ENCODE assay signal across 8 cellular contexts in the genomic region with DNA sequence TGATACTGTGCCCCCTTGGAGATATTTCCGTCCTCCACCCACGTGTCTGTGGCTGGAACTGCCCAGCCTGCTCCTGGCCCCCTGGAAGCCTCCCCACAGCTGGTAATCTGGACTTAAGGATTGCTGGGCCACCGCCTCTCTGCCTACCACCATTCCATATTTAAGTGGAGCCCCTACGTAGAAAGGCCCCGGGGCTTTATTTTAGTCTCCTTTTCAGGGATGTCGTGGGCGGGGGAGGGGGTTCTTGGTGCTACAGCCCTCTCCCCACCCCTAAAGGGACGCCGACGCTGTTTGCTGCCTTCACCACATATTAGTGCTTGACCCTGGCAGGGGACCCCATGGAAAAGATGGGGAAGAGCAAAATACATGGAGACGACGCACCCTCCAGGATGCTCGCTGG. TPM values are rescaled to one million over a fixed set of nuclear protein-coding genes. Genes with fewer than 3 reads are reported as not detected.
DNase-seq lines count a peak whose midpoint lies in the region; ATAC-seq, FAIRE-seq and TF ChIP-seq lines count a peak whose summit lies in the region.

No MANE protein-coding gene starts in this region.

- H3K36me3 ChIP-seq in Caco-2 (ENCODE audit: control insufficient read depth, insufficient read depth, low read length): peaks cover 2% of the 10 kb centered on the region; the same call in 1 of the 2 replicates
- H3K36me3 ChIP-seq in gastroesophageal sphincter: peaks cover 0 to 56% of the 10 kb centered on the region in 2 donors
- H3K36me3 ChIP-seq in gastrocnemius medialis: peaks cover 0 to 17% of the 10 kb centered on the region in 2 donors

- no peaks in the 10 kb centered on the region for H3K9me3 Mint-ChIP-seq in Caco-2 (ENCODE audit: unreplicated experiment)
- H3K9me3 Mint-ChIP-seq in activated CD8-positive, alpha-beta T cell treated with anti-CD3 and anti-CD28 coated beads, Interleukin-2, amount 10 ng/mL, durations not matched to agents 7 days and 5 days (ENCODE audit: insufficient read depth): peaks cover 5% of the 10 kb centered on the region

- no peaks in the 10 kb centered on the region for H3K27me3 Mint-ChIP-seq in Caco-2 (ENCODE audit: insufficient read depth, unreplicated experiment)
- H3K27me3 Mint-ChIP-seq in activated CD8-positive, alpha-beta T cell treated with anti-CD3 and anti-CD28 coated beads, Interleukin-2, amount 10 ng/mL, durations not matched to agents 7 days and 5 days (ENCODE audit: low read depth): no peaks in the 10 kb centered on the region

- intact Hi-C loops in Caco-2 (cut with micrococcal nuclease; ENCODE audit: unreplicated experiment) (loop anchor here (1.0 kb wide), 1 partner anchor 29 kb away; a partner anchor contains a TSS), gastrocnemius medialis (cut with DNase I; ENCODE audit: low total_unique reads) (loop anchor here (1.0 kb wide), 3 partner anchors 29 to 227 kb away; a partner anchor contains a TSS)

- TF ChIP-seq EP300 in gastroesophageal sphincter (IDR thresholded peaks at IDR 0.05): no peak

- CTCF ChIA-PET in Caco-2 (lab: Charles Lee): interaction anchor here (0.6 to 3.8 kb wide), 4 partner anchors 8 to 30 kb away, joined by 4 to 43 read pairs (median 5); a partner anchor contains a TSS
- CTCF ChIA-PET in activated CD8-positive, alpha-beta T cell treated with anti-CD3 and anti-CD28 coated beads, Interleukin-2, amount 10 ng/mL, durations not matched to agents 7 days and 5 days (lab: Charles Lee): interaction anchor here (0.7 to 3.9 kb wide), 7 partner anchors 10 to 310 kb away, joined by 3 to 64 read pairs (median 3); a partner anchor contains a TSS

- H3K4me3 Mint-ChIP-seq in Caco-2 (ENCODE audit: unreplicated experiment): peak overlapping the region; percentile 92
- peak overlapping the region; percentile 77 for H3K4me3 Mint-ChIP-seq in activated CD8-positive, alpha-beta T cell treated with anti-CD3 and anti-CD28 coated beads, Interleukin-2, amount 10 ng/mL, durations not matched to agents 7 days and 5 days

- FAIRE-seq in HTR-8/SVneo (lab: Jason Lieb, UNC): no peak

- H3K27ac Mint-ChIP-seq in Caco-2 (ENCODE audit: unreplicated experiment): peak overlapping the region; percentile 77
- H3K27ac Mint-ChIP-seq in activated CD8-positive, alpha-beta T cell treated with anti-CD3 and anti-CD28 coated beads, Interleukin-2, amount 10 ng/mL, durations not matched to agents 7 days and 5 days: no peak overlapping the region

- 10% methylated on average over 3 of the region's 13 CpGs; no CpG with 5 or more reads in 1 of the 2 donors for WGBS in gastroesophageal sphincter (ENCODE audit: low coverage in 1 of 2), 2 donors

- H3K4me1 Mint-ChIP-seq in Caco-2 (ENCODE audit: low read depth, unreplicated experiment): no peaks in the 10 kb centered on the region
- H3K4me1 Mint-ChIP-seq in activated CD8-positive, alpha-beta T cell treated with anti-CD3 and anti-CD28 coated beads, Interleukin-2, amount 10 ng/mL, durations not matched to agents 7 days and 5 days (ENCODE audit: low read depth): peaks cover 31% of the 10 kb centered on the region

- H3K36me3 Mint-ChIP-seq in Caco-2 (ENCODE audit: insufficient read depth, unreplicated experiment): peaks cover 24% of the 10 kb centered on the region
- peaks cover 12% of the 10 kb centered on the region for H3K36me3 Mint-ChIP-seq in activated CD8-positive, alpha-beta T cell treated with anti-CD3 and anti-CD28 coated beads, Interleukin-2, amount 10 ng/mL, durations not matched to agents 7 days and 5 days (ENCODE audit: low read depth)

- H3K27ac ChIP-seq in gastroesophageal sphincter (peak overlapping the region; percentile 94 to 98 (median 97)), gastrocnemius medialis (peak overlapping the region; percentile 85 to 99 (median 98))

- ATAC-seq in activated CD8-positive, alpha-beta T cell treated with anti-CD3 and anti-CD28 coated beads, Interleukin-2, amount 10 ng/mL, durations not matched to agents 7 days and 5 days: no peak
- ATAC-seq in gastroesophageal sphincter: no peak
- no peak for ATAC-seq in gastrocnemius medialis
- ATAC-seq in GM21717 (IDR thresholded peaks at IDR 0.05; ENCODE audit: unreplicated experiment): no peak

- BruUV-seq in Caco-2 (replicated peaks; lab: Mats Ljungman, UMichigan): no TSS peak

- DNase-seq in Caco-2: no peak
- DNase-seq in activated CD8-positive, alpha-beta T cell treated with anti-CD3 and anti-CD28 coated beads, Interleukin-2, amount 10 ng/mL, durations not matched to agents 7 days and 5 days: no peak
- no peak for DNase-seq in gastrocnemius medialis
- DNase-seq in HTR-8/SVneo (ENCODE audit: insufficient read length, low spot score): no peak
- no peak for DNase-seq in GDM1 (lab: John Stamatoyannopoulos, UW)
- DNase-seq in stimulated activated CD4-positive, alpha-beta T cell treated with anti-CD3 and anti-CD28 coated beads, Interleukin-2, amount 100 ng/mL, for 24 hours: no peak

- no peaks in the 10 kb centered on the region for H3K9me3 ChIP-seq in Caco-2
- no peaks in the 10 kb centered on the region for H3K9me3 ChIP-seq in gastroesophageal sphincter
- no peaks in the 10 kb centered on the region for H3K9me3 ChIP-seq in gastrocnemius medialis

- no peak for TF ChIP-seq POLR2A in gastroesophageal sphincter (IDR thresholded peaks at IDR 0.05)
- TF ChIP-seq POLR2A in gastrocnemius medialis (IDR thresholded peaks at IDR 0.05): no peak

- POLR2A ChIA-PET in Caco-2 (lab: Charles Lee): interaction anchor here (0.6 kb wide), 1 partner anchor 35 kb away, joined by 3 read pairs; no protein-coding TSS in a partner anchor
- POLR2A ChIA-PET in activated CD8-positive, alpha-beta T cell treated with anti-CD3 and anti-CD28 coated beads, Interleukin-2, amount 10 ng/mL, durations not matched to agents 7 days and 5 days (lab: Charles Lee): interaction anchor here (0.8 kb wide), 1 partner anchor 30 kb away, joined by 3 read pairs; no protein-coding TSS in a partner anchor

- TF ChIP-seq CTCF in Caco-2 (IDR thresholded peaks at IDR 0.05; ENCODE audit: insufficient read depth in 1 of 2, low read depth in 1 of 2, low read length in 1 of 2, severe bottlenecking in 1 of 2, unreplicated experiment in 1 of 2) (no peak), gastroesophageal sphincter (IDR thresholded peaks at IDR 0.05) (no peak), gastrocnemius medialis (IDR thresholded peaks at IDR 0.05 in 4 of 5, conservative IDR thresholded peaks at IDR 0.05 in 1 of 5) (no peak)

- H3K4me1 ChIP-seq in Caco-2 (peaks cover 4% of the 10 kb centered on the region; the same call in 1 of the 2 replicates), gastroesophageal sphincter (peaks cover 0 to 53% (median 25%) of the 10 kb centered on the region in 3 donors), gastrocnemius medialis (peaks cover 22 to 33% of the 10 kb centered on the region in 2 donors)

- no peaks in the 10 kb centered on the region for H3K27me3 ChIP-seq in Caco-2 (replicated peaks; ENCODE audit: control insufficient read depth, insufficient read depth, low read length)
- no peaks in the 10 kb centered on the region for H3K27me3 ChIP-seq in gastroesophageal sphincter
- no peaks in the 10 kb centered on the region for H3K27me3 ChIP-seq in gastrocnemius medialis

- H3K4me3 ChIP-seq in Caco-2 (ENCODE audit: low read depth, low read length) (no peak overlapping the region), gastroesophageal sphincter (peak overlapping the region in 1 of 2 donors; percentile 45), gastrocnemius medialis (peak overlapping the region; percentile 44 to 68 (median 53))

- in situ Hi-C loops in gastrocnemius medialis (cut with MboI; ENCODE audit: low sequenced_read_pairs in 4 of 4): loop anchor here in 1 of 4 donors (25.0 kb wide), 1 partner anchor 455 kb away; no protein-coding TSS in a partner anchor

RNA-seq across cellular contexts. Expression of a gene that starts 2.7 kb away (rescaled TPM):
- total RNA-seq in Caco-2 (2022) (347 and 360 TPM in 2 replicates), gastroesophageal sphincter (100 to 1,000 TPM; 332 to 592 (median 362) TPM), gastrocnemius medialis (100 to 1,000 TPM; 141 to 262 (median 150) TPM)
- total RNA-seq in activated CD8-positive, alpha-beta T cell treated with anti-CD3 and anti-CD28 coated beads, Interleukin-2, amount 10 ng/mL, durations not matched to agents 7 days and 5 days: 100 to 1,000 TPM; 244 to 272 TPM

RNA-seq across cellular contexts. Expression of a gene that starts 29.4 kb away (rescaled TPM):
- total RNA-seq in Caco-2 (2022) (13.3 and 14.6 TPM in 2 replicates), gastroesophageal sphincter (100 to 1,000 TPM; 149 to 383 (median 159) TPM), gastrocnemius medialis (10 to 100 TPM; 10.9 to 46.6 (median 33.8) TPM)
- total RNA-seq in activated CD8-positive, alpha-beta T cell treated with anti-CD3 and anti-CD28 coated beads, Interleukin-2, amount 10 ng/mL, durations not matched to agents 7 days and 5 days: under 1 TPM in 1 of 2 experiments, not detected in 1; 0.34 TPM

RNA-seq across cellular contexts. Expression of a gene that starts 35.9 kb away (rescaled TPM):
- total RNA-seq in Caco-2 (2022) (110 and 119 TPM in 2 replicates), gastroesophageal sphincter (1,000 to 10,000 TPM; 1,196 to 1,646 (median 1,370) TPM), gastrocnemius medialis (1,000 to 10,000 TPM in 3 of 4 donors, 100 to 1,000 TPM in 1; 730 to 1,512 (median 1,402) TPM)
- total RNA-seq in activated CD8-positive, alpha-beta T cell treated with anti-CD3 and anti-CD28 coated beads, Interleukin-2, amount 10 ng/mL, durations not matched to agents 7 days and 5 days: 100 to 1,000 TPM; 132 to 140 TPM

Comparison
In these comparisons a context has a peak if more than half of its experiments do, and no peak if none do; other contexts are left out.
1. RNA of a gene that starts 29.4 kb away (total RNA-seq): 149 to 383 TPM in gastroesophageal sphincter, 10.9 to 46.6 TPM in gastrocnemius medialis and 13.3 to 14.6 TPM in Caco-2; 0.34 TPM in activated CD8-positive, alpha-beta T cell treated with anti-CD3 and anti-CD28 coated beads, Interleukin-2, amount 10 ng/mL, durations not matched to agents 7 days and 5 days; every median in the first group is over 4 times any median in the second.